Comparison of ENCODE assay signal across 8 cellular contexts in genomic region chr9:64367826-64368643, GRCh38.
DNase-seq lines count a peak whose midpoint lies in the region; ATAC-seq and TF ChIP-seq lines count a peak whose summit lies in the region.
"Not testable (repeated sequence)": the region's sequence is repeated elsewhere in the genome, so short reads cannot be mapped to it uniquely, and the experiment has no call there.

No MANE protein-coding gene starts in this region.

- H3K36me3 ChIP-seq in GM06990 (ENCODE audit: control insufficient read depth, insufficient read depth, low read length); colonic mucosa; naive thymus-derived CD4-positive, alpha-beta T cell (ENCODE audit: control insufficient read depth in 2 of 3, insufficient read depth in 3 of 3, low read length in 3 of 3); spleen; transverse colon: not testable (repeated sequence)

- H3K4me1 ChIP-seq in colonic mucosa; right cardiac atrium (ENCODE audit: control insufficient read depth, insufficient read depth, low read length); naive thymus-derived CD4-positive, alpha-beta T cell (ENCODE audit: control insufficient read depth in 2 of 2, insufficient read depth in 2 of 2, low read length in 2 of 2); spleen; transverse colon: not testable (repeated sequence)

- H3K27ac Mint-ChIP-seq in naive thymus-derived CD4-positive, alpha-beta T cell: not testable (repeated sequence)

- not testable (repeated sequence) for TF ChIP-seq POLR2A in spleen (IDR thresholded peaks at IDR 0.05); transverse colon (IDR thresholded peaks at IDR 0.05)

- H3K4me3 Mint-ChIP-seq in naive thymus-derived CD4-positive, alpha-beta T cell: peak overlapping the region in 6 of 10 donors; percentile 33 to 72 (median 60)

- not testable (repeated sequence) for H3K9me3 ChIP-seq in colonic mucosa; right cardiac atrium (ENCODE audit: control insufficient read depth, low read length); naive thymus-derived CD4-positive, alpha-beta T cell (ENCODE audit: control insufficient read depth in 2 of 3, low read length in 3 of 3); spleen; transverse colon

- H3K9ac ChIP-seq in colonic mucosa (ENCODE audit: low read depth in 2 of 2, low read length in 2 of 2): not testable (repeated sequence)

- H3K36me3 Mint-ChIP-seq in naive thymus-derived CD4-positive, alpha-beta T cell: not testable (repeated sequence)

- in situ Hi-C loops in transverse colon (cut with MboI; ENCODE audit: low pct_ligation_motif_present in 1 of 4, low pct_unique_long_range_greater_than_20kb in 1 of 4, low sequenced_read_pairs in 3 of 4): not testable (repeated sequence)

- intact Hi-C loops in colonic mucosa (cut with DNase I); right cardiac atrium (cut with DNase I); naive thymus-derived CD4-positive, alpha-beta T cell (cut with micrococcal nuclease); spleen (cut with DNase I; ENCODE audit: low total_unique reads); transverse colon (cut with DNase I; ENCODE audit: low total_unique reads): not testable (repeated sequence)

- not testable (repeated sequence) for H3K27me3 ChIP-seq in GM06990 (replicated peaks; ENCODE audit: control insufficient read depth, insufficient read depth, low read length); colonic mucosa; right cardiac atrium (ENCODE audit: control insufficient read depth, insufficient read depth); naive thymus-derived CD4-positive, alpha-beta T cell (ENCODE audit: control insufficient read depth in 2 of 2, insufficient read depth in 2 of 2, low read length in 2 of 2); spleen (replicated peaks in 1 of 7); transverse colon

- H3K4me3 ChIP-seq in GM06990 (replicated peaks; ENCODE audit: low read depth, low read length) (peak overlapping the region; percentile 40), colonic mucosa (peak overlapping the region; percentile 17), spleen (peak overlapping the region in 5 of 8 donors; percentile 17 to 60 (median 33)), transverse colon (peak overlapping the region in 2 of 4 donors; percentile 20 to 49)
- H3K4me3 ChIP-seq in right cardiac atrium (ENCODE audit: low read length); naive thymus-derived CD4-positive, alpha-beta T cell (ENCODE audit: low read length): not testable (repeated sequence)

- 25% methylated on average over 38 of the region's 47 CpGs for WGBS in right cardiac atrium
- 21 to 60% (median 27%) methylated on average over 1 to 37 of the region's 47 CpGs; no CpG with 5 or more reads in 1 of the 5 donors for WGBS in spleen, 5 donors
- WGBS in transverse colon (ENCODE audit: low coverage in 1 of 2), 2 donors: 40% methylated on average over 5 of the region's 47 CpGs; no CpG with 5 or more reads in 1 of the 2 donors

- not testable (repeated sequence) for H3K27ac ChIP-seq in colonic mucosa; right cardiac atrium (ENCODE audit: low read length); naive thymus-derived CD4-positive, alpha-beta T cell (ENCODE audit: low read depth, low read length); spleen; transverse colon

- not testable (repeated sequence) for DNase-seq in GM06990 (ENCODE audit: extremely low read depth, insufficient read length)
- DNase-seq in activated CD4-positive, alpha-beta T cell treated with anti-CD3 and anti-CD28 coated beads for 4 hours: peak; percentile 2 to 6
- peak; percentile 6 for DNase-seq in activated gamma-delta T cell treated with Interleukin-2 at 50 U/mL for 16 hours
- peak; percentile 45 for DNase-seq in colonic mucosa
- peak; percentile 3 to 39 (median 20) for DNase-seq in right cardiac atrium
- peak in 2 of 9 donors; percentile 11 to 19 for DNase-seq in naive thymus-derived CD4-positive, alpha-beta T cell
- DNase-seq in spleen: peak; percentile 76
- peak; percentile 10 for DNase-seq in transverse colon

- not testable (repeated sequence) for TF ChIP-seq EP300 in transverse colon (IDR thresholded peaks at IDR 0.05; ENCODE audit: low read depth)

- H3K27me3 Mint-ChIP-seq in naive thymus-derived CD4-positive, alpha-beta T cell: not testable (repeated sequence)

- POLR2A ChIA-PET in naive thymus-derived CD4-positive, alpha-beta T cell (lab: Charles Lee): not testable (repeated sequence)

- not testable (repeated sequence) for TF ChIP-seq CTCF in GM06990 (IDR thresholded peaks at IDR 0.05; ENCODE audit: insufficient read depth, low read length, poor library complexity, severe bottlenecking); colonic mucosa (IDR thresholded peaks at IDR 0.05); spleen (IDR thresholded peaks at IDR 0.05 in 8 of 11, conservative IDR thresholded peaks at IDR 0.05 in 3 of 11); transverse colon (IDR thresholded peaks at IDR 0.05)

- CTCF ChIA-PET in naive thymus-derived CD4-positive, alpha-beta T cell (lab: Charles Lee): not testable (repeated sequence)

- ATAC-seq in right cardiac atrium; naive thymus-derived CD4-positive, alpha-beta T cell: not testable (repeated sequence)

- H3K9me3 Mint-ChIP-seq in naive thymus-derived CD4-positive, alpha-beta T cell: not testable (repeated sequence)

- H3K4me1 Mint-ChIP-seq in naive thymus-derived CD4-positive, alpha-beta T cell: not testable (repeated sequence)
